8 cellular contexts compared by ENCODE assay signal in the genomic region with DNA sequence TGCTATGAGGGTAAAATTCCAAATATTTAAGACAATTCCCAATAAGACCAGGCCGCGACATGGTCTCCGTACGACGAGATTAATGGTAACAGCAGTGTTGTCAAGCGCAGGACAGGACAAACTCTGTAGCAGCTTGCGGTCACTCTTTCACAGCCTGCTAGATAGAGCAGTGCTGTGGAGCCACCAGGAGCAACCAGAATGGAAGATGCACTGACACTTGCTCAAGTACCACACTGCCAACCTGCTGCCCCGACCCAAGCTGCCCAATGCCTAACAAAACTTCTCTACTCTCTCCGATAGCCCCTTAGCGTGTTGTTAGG. TPM values are rescaled to one million over a fixed set of nuclear protein-coding genes. Genes with fewer than 3 reads are reported as not detected.
DNase-seq lines count a peak whose midpoint lies in the region; ATAC-seq, FAIRE-seq and TF ChIP-seq lines count a peak whose summit lies in the region.

No MANE protein-coding gene starts in this region.

- H3K9me3 ChIP-seq in GM23248 (ENCODE audit: low read depth) (no peaks in the 10 kb centered on the region), MG63 (no peaks in the 10 kb centered on the region), endodermal cell (ENCODE audit: control insufficient read depth, low read length) (no peaks in the 10 kb centered on the region), pancreas (no peaks in the 10 kb centered on the region)

- FAIRE-seq in pancreas (lab: Jason Lieb, UNC) = no peak

- peak; percentile 10 for ATAC-seq in GM18508 (IDR thresholded peaks at IDR 0.05; ENCODE audit: insufficient read depth, unreplicated experiment)
- peak; percentile 15 to 53 (median 32) for ATAC-seq in pancreas

- H3K4me3 ChIP-seq in GM23248 = peak overlapping the region; percentile 90
- peak overlapping the region; percentile 91 for H3K4me3 ChIP-seq in MG63
- peak overlapping the region; percentile 95 for H3K4me3 ChIP-seq in endodermal cell (ENCODE audit: low read length)
- peak overlapping the region; percentile 31 to 56 (median 54) for H3K4me3 ChIP-seq in pancreas

- H3K4me1 ChIP-seq in GM23248 (ENCODE audit: insufficient read depth) = peaks cover 27% of the 10 kb centered on the region
- no peaks in the 10 kb centered on the region for H3K4me1 ChIP-seq in endodermal cell (ENCODE audit: control insufficient read depth, insufficient read depth, low read length)
- H3K4me1 ChIP-seq in pancreas = peaks cover 0 to 22% (median 17%) of the 10 kb centered on the region in 3 donors

- H3K36me3 Mint-ChIP-seq in endodermal cell (ENCODE audit: low read depth) = no peaks in the 10 kb centered on the region
- H3K36me3 Mint-ChIP-seq in nephron progenitor cell (ENCODE audit: low read depth) = peaks cover 12% of the 10 kb centered on the region

- H3K9me2 ChIP-seq in GM23248 (ENCODE audit: insufficient read depth) = 0 out of 2 replicates have a peak, but pooled peaks cover 6% of the 10 kb centered on the region

- H3K9me3 Mint-ChIP-seq in endodermal cell = no peaks in the 10 kb centered on the region
- peaks cover 5% of the 10 kb centered on the region for H3K9me3 Mint-ChIP-seq in nephron progenitor cell

- H3K36me3 ChIP-seq in GM23248 (ENCODE audit: low read depth) = no peaks in the 10 kb centered on the region
- 0 out of 2 replicates have a peak, but pooled peaks cover 3% of the 10 kb centered on the region for H3K36me3 ChIP-seq in MG63
- no peaks in the 10 kb centered on the region for H3K36me3 ChIP-seq in endodermal cell (ENCODE audit: control insufficient read depth, insufficient read depth, low read length)
- H3K36me3 ChIP-seq in pancreas = no peaks in the 10 kb centered on the region

- peak overlapping the region; percentile 89 for H3K4me2 ChIP-seq in GM23248 (ENCODE audit: unreplicated experiment)

- no peaks in the 10 kb centered on the region for H4K20me1 ChIP-seq in GM23248 (ENCODE audit: insufficient read depth)

- peaks cover 17% of the 10 kb centered on the region for H3F3A ChIP-seq in GM23248 (ENCODE audit: insufficient read depth)

- no peak overlapping the region for H3K27ac Mint-ChIP-seq in endodermal cell
- H3K27ac Mint-ChIP-seq in nephron progenitor cell = no peak overlapping the region

- DNase-seq in GM23248 (no peak), MG63 (no peak), endodermal cell (no peak), pancreas (peak in 2 of 6 donors; percentile 25 to 27), nephron progenitor cell (no peak), COLO829 (ENCODE audit: low spot score) (no peak), mesenteric fat pad (ENCODE audit: low spot score) (no peak)

- H3K4me1 Mint-ChIP-seq in endodermal cell (peaks cover 8% of the 10 kb centered on the region), nephron progenitor cell (peaks cover 27% of the 10 kb centered on the region)

- 2 to 3% methylated on average over 10 of the region's 10 CpGs for WGBS in GM23248 (ENCODE audit: low coverage in 1 of 2, low lambda C conversion rate in 2 of 2, missing lambda C conversion rate in 2 of 2), 2 experiments
- 4 to 7% methylated on average over 7 to 8 of the region's 10 CpGs for WGBS in endodermal cell (ENCODE audit: insufficient coverage in 1 of 2, insufficient read length in 1 of 2), 2 experiments
- WGBS in pancreas, 2 donors = 1 to 3% methylated on average over 10 of the region's 10 CpGs

- no peaks in the 10 kb centered on the region for H3K27me3 ChIP-seq in GM23248 (replicated peaks; ENCODE audit: insufficient read depth)
- no peaks in the 10 kb centered on the region for H3K27me3 ChIP-seq in MG63
- no peaks in the 10 kb centered on the region for H3K27me3 ChIP-seq in endodermal cell (ENCODE audit: control insufficient read depth, insufficient read depth, low read length, poor library complexity, severe bottlenecking)
- H3K27me3 ChIP-seq in pancreas = no peaks in the 10 kb centered on the region

- peaks cover 55% of the 10 kb centered on the region for H3K79me2 ChIP-seq in GM23248 (ENCODE audit: insufficient read depth)

- H3K27me3 Mint-ChIP-seq in endodermal cell (ENCODE audit: insufficient read depth) = no peaks in the 10 kb centered on the region
- peaks cover 3% of the 10 kb centered on the region for H3K27me3 Mint-ChIP-seq in nephron progenitor cell (ENCODE audit: low read depth, poor library complexity)

- no peak for TF ChIP-seq CTCF in endodermal cell (conservative IDR thresholded peaks at IDR 0.05)
- TF ChIP-seq CTCF in pancreas (IDR thresholded peaks at IDR 0.05) = no peak
- no peak for TF ChIP-seq CTCF in nephron progenitor cell (IDR thresholded peaks at IDR 0.05)

- H3K9ac ChIP-seq in GM23248 (peak overlapping the region; percentile 95), endodermal cell (ENCODE audit: extremely low read depth, low read length, poor library complexity, severe bottlenecking) (peak overlapping the region; percentile 96)

- in situ Hi-C loops in GM23248 (cut with MboI) = loop anchor here (5.0 kb wide), 1 partner anchor 63 kb away; no protein-coding TSS in a partner anchor

- intact Hi-C loops in pancreas (cut with DNase I) = no loop called here

- no peak overlapping the region for H3K4me3 Mint-ChIP-seq in endodermal cell
- no peak overlapping the region for H3K4me3 Mint-ChIP-seq in nephron progenitor cell

- H2AFZ ChIP-seq in GM23248 = peak overlapping the region; percentile 89

- H3K27ac ChIP-seq in GM23248 (peak overlapping the region; percentile 99), endodermal cell (ENCODE audit: low read depth, low read length) (peak overlapping the region; percentile 100), pancreas (peak overlapping the region; percentile 94 to 99 (median 98))

RNA-seq across cellular contexts. Expression of a gene that starts 0.6 kb away (rescaled TPM):
- total RNA-seq in GM23248 (2014; rRNA removed; shearing (Covaris generic)) = 13.0 and 13.8 TPM in 2 replicates
- polyA plus RNA-seq in GM23248 (2016; fragmentation: Nextera tagmentation; extraction: Ambion mirVana) (7.9 and 9.6 TPM in 2 replicates), pancreas (1 to 10 TPM; 3.4 to 3.6 TPM)
- 29.0 and 37.9 TPM in 2 replicates for total RNA-seq in MG63 (2014; rRNA removed; shearing (Covaris generic); ENCODE audit: low replicate concordance)
- total RNA-seq in endodermal cell (10 to 100 TPM in 1 of 2 donors, 1 to 10 TPM in 1; 9.9 to 11.8 TPM), pancreas (10 to 100 TPM in 3 of 6 donors, 1 to 10 TPM in 3; 8.0 to 14.0 (median 11.4) TPM), mesenteric fat pad (14.5 TPM)
- polyA plus RNA-seq in endodermal cell (2013, experiment 1 of 2) = 12.8 TPM
- 14.5 TPM for polyA plus RNA-seq in endodermal cell (2013, experiment 2 of 2)
